ENCODE assay signal across 30 cellular contexts in genomic region chr5:4243865-4244264, GRCh38.
"Had no signal": no experiment of that assay in that cellular context is flagged by ENCODE, and none has a peak within 500 bp of the region (broad histone marks: within the 10 kb centered on the region; RNA-seq: fewer than 3 reads in every experiment).

No MANE protein-coding gene starts in this region.

- H3K27me3 Mint-ChIP-seq: activated CD4-positive, alpha-beta T cell treated with anti-CD3 and anti-CD28 coated beads for 36 hours; activated CD4-positive, alpha-beta T cell treated with anti-CD3 and anti-CD28 coated beads, Interleukin-2, amount 10 ng/mL, durations not matched to agents 7 days and 5 days; activated T-cell treated with anti-CD3 and anti-CD28 coated beads, Interleukin-2, amount 50 U/mL, for 24 hours had no signal

- H3K4me1 ChIP-seq: adrenal gland, body of pancreas, breast epithelium, SJCRH30 had no signal

- H3K4me1 Mint-ChIP-seq: activated CD4-positive, alpha-beta T cell treated with anti-CD3 and anti-CD28 coated beads for 36 hours; activated CD4-positive, alpha-beta T cell treated with anti-CD3 and anti-CD28 coated beads, Interleukin-2, amount 10 ng/mL, durations not matched to agents 7 days and 5 days had no signal

- H3K36me3 ChIP-seq: adrenal gland, breast epithelium, MG63, SJCRH30 had no signal

- H3K27me3 ChIP-seq: adrenal gland, body of pancreas, breast epithelium, MG63, SJCRH30 had no signal

- H3K27ac ChIP-seq: adrenal gland, body of pancreas, breast epithelium, SJCRH30, SK-N-MC had no signal

- H3K4me3 ChIP-seq: adrenal gland, body of pancreas, breast epithelium, MG63, SJCRH30, SK-N-MC had no signal

- H3K27ac Mint-ChIP-seq: activated CD4-positive, alpha-beta T cell treated with anti-CD3 and anti-CD28 coated beads for 36 hours; activated CD4-positive, alpha-beta T cell treated with anti-CD3 and anti-CD28 coated beads, Interleukin-2, amount 10 ng/mL, durations not matched to agents 7 days and 5 days; activated CD8-positive, alpha-beta T cell treated with anti-CD3 and anti-CD28 coated beads, Interleukin-2, amount 10 ng/mL, durations not matched to agents 7 days and 5 days; activated naive CD4-positive, alpha-beta T cell treated with anti-CD3 and anti-CD28 coated beads for 36 hours; activated naive CD4-positive, alpha-beta T cell treated with anti-CD3 and anti-CD28 coated beads, Interleukin-2, amount 50 U/mL, for 72 hours; activated T-cell treated with anti-CD3 and anti-CD28 coated beads, Interleukin-2, amount 50 U/mL, for 24 hours; activated T-helper 2 cell treated with anti-CD3 and anti-CD28 coated beads, Interferon-gamma antibody, Interleukin-2, Interleukin-4, amounts not matched to agents 10 μg/mL and 5 μg/mL and 100 μg/mL, durations not matched to agents 14 hours and 24 hours and 36 hours had no signal

- H3K9me3 ChIP-seq: adrenal gland, body of pancreas, breast epithelium, MG63, SJCRH30 had no signal

- H3K9me3 Mint-ChIP-seq: activated naive CD4-positive, alpha-beta T cell treated with anti-CD3 and anti-CD28 coated beads for 36 hours had no signal

- ATAC-seq: activated CD4-positive, alpha-beta T cell treated with anti-CD3 and anti-CD28 coated beads for 36 hours; activated CD4-positive, CD25-positive, alpha-beta regulatory T cell treated with anti-CD3 and anti-CD28 coated beads, Interleukin-2, amount 50 U/mL, for 24 hours; activated CD8-positive, alpha-beta T cell treated with anti-CD3 and anti-CD28 coated beads, Interleukin-2, amount 10 ng/mL, durations not matched to agents 7 days and 5 days; activated naive CD4-positive, alpha-beta T cell treated with anti-CD3 and anti-CD28 coated beads, Interleukin-2, amount 50 U/mL, for 72 hours; body of pancreas; Panc1 had no signal

- H3K4me3 Mint-ChIP-seq: activated CD4-positive, alpha-beta T cell treated with anti-CD3 and anti-CD28 coated beads for 36 hours; activated CD4-positive, alpha-beta T cell treated with anti-CD3 and anti-CD28 coated beads, Interleukin-2, amount 10 ng/mL, durations not matched to agents 7 days and 5 days; activated CD8-positive, alpha-beta T cell treated with anti-CD3 and anti-CD28 coated beads, Interleukin-2, amount 10 ng/mL, durations not matched to agents 7 days and 5 days; activated naive CD4-positive, alpha-beta T cell treated with anti-CD3 and anti-CD28 coated beads for 36 hours; activated T-cell treated with anti-CD3 and anti-CD28 coated beads, Interleukin-2, amount 50 U/mL, for 24 hours had no signal

- DNase-seq: activated CD4-positive, alpha-beta T cell treated with anti-CD3 and anti-CD28 coated beads for 36 hours; activated CD4-positive, alpha-beta T cell treated with anti-CD3 and anti-CD28 coated beads, Interleukin-2, amount 10 ng/mL, durations not matched to agents 7 days and 5 days; activated CD4-positive, alpha-beta T cell treated with anti-CD3 and anti-CD28 coated beads, Interleukin-2, amount 50 U/mL, for 48 hours; activated CD8-positive, alpha-beta T cell treated with anti-CD3 and anti-CD28 coated beads, Interleukin-2, amount 10 ng/mL, durations not matched to agents 7 days and 5 days; activated gamma-delta T cell; activated naive CD4-positive, alpha-beta T cell treated with anti-CD3 and anti-CD28 coated beads for 36 hours; activated T-cell treated with anti-CD3 and anti-CD28 coated beads, Interleukin-2, amount 50 U/mL, for 24 hours; adrenal gland; body of pancreas; Kasumi-1; KG1; MG63; NCI-H1092; NCI-H1417; NCI-H146; NCI-H187; NCI-H2029 treated with DMSO at 0.1 percent for 48 hours; NCI-H2107; NCI-H2171; NCI-H446; NCI-H510A treated with DMSO at 0.1 percent for 48 hours; SHP77; SJCRH30; T1000 had no signal
